ENCODE assay signal across 23 cellular contexts in the genomic region with DNA sequence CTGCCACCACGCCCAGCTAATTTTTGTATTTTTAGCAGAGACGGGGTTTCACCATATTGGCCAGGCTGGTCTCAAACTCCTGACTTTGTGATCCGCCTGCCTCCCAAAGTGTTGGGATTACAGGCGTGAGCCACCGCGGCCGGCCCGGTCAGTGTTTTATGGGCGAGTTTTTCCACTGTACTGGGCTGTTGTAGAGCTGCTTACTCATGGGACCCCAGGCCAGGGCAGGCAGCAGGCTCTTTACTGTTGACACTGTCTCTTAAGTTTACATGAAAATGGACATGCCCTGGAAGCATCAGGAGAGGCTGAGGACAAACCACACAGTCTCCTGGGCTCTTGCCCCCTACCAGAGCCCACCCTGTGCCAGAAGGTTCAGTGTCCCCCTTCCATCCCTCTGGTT. TPM values are rescaled to one million over a fixed set of nuclear protein-coding genes. Genes with fewer than 3 reads are reported as not detected.
"Had no signal": no experiment of that assay in that cellular context is flagged by ENCODE, and none has a peak within 500 bp of the region (broad histone marks: within the 10 kb centered on the region; RNA-seq: fewer than 3 reads in every experiment).

No MANE protein-coding gene starts in this region.

- H3K9me3 ChIP-seq: breast epithelium, colonic mucosa, gastroesophageal sphincter, lower lobe of right lung, prostate gland, spleen, stomach, transverse colon had no signal

- H3K27ac ChIP-seq: breast epithelium, colonic mucosa, epithelial cell of prostate, gastroesophageal sphincter, lower lobe of right lung, prostate gland, spleen, stomach, transverse colon had no signal

- ATAC-seq: activated CD4-positive, alpha-beta T cell treated with anti-CD3 and anti-CD28 coated beads for 36 hours; gastroesophageal sphincter; left colon; lower lobe of right lung; naive thymus-derived CD8-positive, alpha-beta T cell; WTC11 had no signal

- H3K4me1 ChIP-seq: colonic mucosa, gastroesophageal sphincter, lower lobe of right lung, prostate gland, stomach, transverse colon had no signal

- H3K4me3 Mint-ChIP-seq: activated CD4-positive, alpha-beta T cell treated with anti-CD3 and anti-CD28 coated beads for 36 hours; activated naive CD8-positive, alpha-beta T cell treated with anti-CD3 and anti-CD28 coated beads, Interleukin-2, amount 10 ng/mL, durations not matched to agents 7 days and 5 days; endodermal cell; WTC11 had no signal

- H3K4me1 Mint-ChIP-seq: activated CD4-positive, alpha-beta T cell treated with anti-CD3 and anti-CD28 coated beads for 36 hours; activated naive CD8-positive, alpha-beta T cell treated with anti-CD3 and anti-CD28 coated beads, Interleukin-2, amount 10 ng/mL, durations not matched to agents 7 days and 5 days; endodermal cell; WTC11 had no signal

- H3K36me3 ChIP-seq: breast epithelium had no signal

- H3K27ac Mint-ChIP-seq: activated CD4-positive, alpha-beta T cell treated with anti-CD3 and anti-CD28 coated beads for 36 hours; activated naive CD8-positive, alpha-beta T cell treated with anti-CD3 and anti-CD28 coated beads, Interleukin-2, amount 10 ng/mL, durations not matched to agents 7 days and 5 days; endodermal cell; WTC11 had no signal

- H3K9me3 Mint-ChIP-seq: activated naive CD8-positive, alpha-beta T cell treated with anti-CD3 and anti-CD28 coated beads, Interleukin-2, amount 10 ng/mL, durations not matched to agents 7 days and 5 days; endodermal cell; naive thymus-derived CD8-positive, alpha-beta T cell had no signal

- DNase-seq: activated CD4-positive, alpha-beta T cell treated with anti-CD3 and anti-CD28 coated beads for 36 hours; activated CD4-positive, alpha-beta T cell treated with anti-CD3 and anti-CD28 coated beads, Interleukin-2, amount 50 U/mL, for 4 hours; activated naive CD4-positive, alpha-beta T cell treated with Interleukin-2 at 50 U/mL for 16 hours; activated naive CD8-positive, alpha-beta T cell treated with anti-CD3 and anti-CD28 coated beads, Interleukin-2, amount 10 ng/mL, durations not matched to agents 7 days and 5 days; activated T-cell treated with anti-CD3 and anti-CD28 coated beads for 4 hours; amniotic stem cell; colonic mucosa; islet precursor cell; left colon; lower lobe of right lung; naive thymus-derived CD8-positive, alpha-beta T cell; spleen; stimulated activated CD4-positive, alpha-beta T cell treated with anti-CD3 and anti-CD28 coated beads, Interleukin-4, amount 100 ng/mL, for 1 hour; stomach; T1000; transverse colon had no signal

- H3K27me3 Mint-ChIP-seq: activated CD4-positive, alpha-beta T cell treated with anti-CD3 and anti-CD28 coated beads for 36 hours; activated naive CD8-positive, alpha-beta T cell treated with anti-CD3 and anti-CD28 coated beads, Interleukin-2, amount 10 ng/mL, durations not matched to agents 7 days and 5 days; naive thymus-derived CD8-positive, alpha-beta T cell had no signal

- H3K27me3 ChIP-seq: breast epithelium, colonic mucosa, gastroesophageal sphincter, spleen, stomach, transverse colon had no signal

- H3K4me3 ChIP-seq: breast epithelium, colonic mucosa, gastroesophageal sphincter, lower lobe of right lung, prostate gland, spleen, stomach, transverse colon had no signal

RNA-seq across cellular contexts. Expression of gene NACAD, which starts 11.2 kb away (rescaled TPM):
- total RNA-seq: T-helper 1 cell treated with Interleukin-12 subunit alpha and Interleukin-12 subunit beta and Interleukin-4 antibody, amounts not matched to agents 30 ng/mL and 1 ng/mL, for 36 hours had no signal
